21 cellular contexts compared by ENCODE assay signal in genomic region chr20:3914446-3914845, GRCh38.
"Had no signal": no experiment of that assay in that cellular context is flagged by ENCODE, and none has a peak within 500 bp of the region (broad histone marks: within the 10 kb centered on the region; RNA-seq: fewer than 3 reads in every experiment).

No MANE protein-coding gene starts in this region.

- H3K9me3 Mint-ChIP-seq: activated naive CD8-positive, alpha-beta T cell treated with anti-CD3 and anti-CD28 coated beads, Interleukin-2, amount 10 ng/mL, durations not matched to agents 7 days and 5 days; brain; naive B cell; neural progenitor cell had no signal

- H3K4me2 ChIP-seq: neural progenitor cell had no signal

- H3K36me3 ChIP-seq: ovary had no signal

- H3K4me3 ChIP-seq: left lung, neural progenitor cell, ovary, tibial nerve had no signal

- H3K9me3 ChIP-seq: left lung, ovary, tibial nerve had no signal

- H3K4me1 ChIP-seq: neural progenitor cell had no signal

- H3K27me3 ChIP-seq: left lung, neural progenitor cell, ovary, tibial nerve had no signal

- ATAC-seq: left lung had no signal

- H3K27ac Mint-ChIP-seq: activated naive CD8-positive, alpha-beta T cell treated with anti-CD3 and anti-CD28 coated beads, Interleukin-2, amount 10 ng/mL, durations not matched to agents 7 days and 5 days; neural progenitor cell had no signal

- H3K4me3 Mint-ChIP-seq: activated naive CD8-positive, alpha-beta T cell treated with anti-CD3 and anti-CD28 coated beads, Interleukin-2, amount 10 ng/mL, durations not matched to agents 7 days and 5 days; brain; naive B cell; neural progenitor cell had no signal

- H3K27me3 Mint-ChIP-seq: activated naive CD8-positive, alpha-beta T cell treated with anti-CD3 and anti-CD28 coated beads, Interleukin-2, amount 10 ng/mL, durations not matched to agents 7 days and 5 days; naive B cell had no signal

- H3K27ac ChIP-seq: left lung, neural progenitor cell, ovary, tibial nerve had no signal

- DNase-seq: activated CD4-positive, alpha-beta T cell treated with anti-CD3 and anti-CD28 coated beads for 1 hour; activated CD4-positive, alpha-beta T cell treated with anti-CD3 and anti-CD28 coated beads, Interleukin-2, amount 50 U/mL, for 48 hours; activated CD8-positive, alpha-beta memory T cell treated with anti-CD3 and anti-CD28 coated beads, Interleukin-2, amount 50 U/mL, for 4 hours; activated effector memory CD4-positive, alpha-beta T cell treated with Interleukin-2 at 50 U/mL for 16 hours; activated naive CD8-positive, alpha-beta T cell treated with anti-CD3 and anti-CD28 coated beads, Interleukin-2, amount 10 ng/mL, durations not matched to agents 7 days and 5 days; central memory CD4-positive, alpha-beta T cell; cortex of kidney; effector CD8-positive, alpha-beta T cell; foreskin fibroblast; hypothalamus; kidney; left lung; mammary epithelial cell; naive B cell; ovary; stimulated activated CD4-positive, alpha-beta T cell treated with anti-CD3 and anti-CD28 coated beads, Interleukin-1b, Interleukin-23, amount 100 ng/mL, for 48 hours; substantia nigra; T1000 had no signal

- FAIRE-seq: kidney had no signal

- H3K4me1 Mint-ChIP-seq: neural progenitor cell had no signal
